8 cellular contexts compared by ENCODE assay signal in the genomic region with DNA sequence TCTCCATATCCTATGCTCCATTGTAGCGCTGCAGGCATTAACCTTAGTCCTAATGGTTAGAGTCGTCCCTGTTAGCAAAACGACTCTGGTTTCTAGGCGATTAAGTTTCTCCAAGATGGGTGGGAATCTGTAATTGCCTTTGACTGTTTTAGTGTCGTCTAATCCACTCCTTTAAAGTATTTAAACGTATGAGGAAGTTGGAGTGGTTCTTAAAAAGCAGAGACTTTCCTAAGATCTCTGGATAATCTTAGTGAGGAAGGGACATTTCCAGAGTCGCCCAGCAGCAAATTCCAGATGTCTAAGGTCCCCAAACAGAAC. TPM values are rescaled to one million over a fixed set of nuclear protein-coding genes. Genes with fewer than 3 reads are reported as not detected.
DNase-seq lines count a peak whose midpoint lies in the region; ATAC-seq and TF ChIP-seq lines count a peak whose summit lies in the region.

No MANE protein-coding gene starts in this region.

- ATAC-seq in HG03460 (IDR thresholded peaks at IDR 0.05; ENCODE audit: unreplicated experiment) = no peak

- H3K27me3 ChIP-seq in right atrium auricular region = no peaks in the 10 kb centered on the region
- no peaks in the 10 kb centered on the region for H3K27me3 ChIP-seq in mononuclear cell (ENCODE audit: insufficient read depth, low read length)
- H3K27me3 ChIP-seq in vagina = no peaks in the 10 kb centered on the region

- H3K4me3 ChIP-seq in right atrium auricular region (peak overlapping the region; percentile 79 to 87), cardiac fibroblast (replicated peaks in 1 of 2; ENCODE audit: low read depth in 2 of 2, low read length in 2 of 2) (peak overlapping the region; percentile 85 to 94), mononuclear cell (ENCODE audit: low read length) (peak overlapping the region; percentile 93), vagina (peak overlapping the region; percentile 72 to 77)

- H3K36me3 ChIP-seq in right atrium auricular region (peaks cover 21% of the 10 kb centered on the region), vagina (peaks cover 0 to 14% of the 10 kb centered on the region in 2 donors)

- peak overlapping the region; percentile 95 to 98 for H3K27ac ChIP-seq in right atrium auricular region
- peak overlapping the region; percentile 97 for H3K27ac ChIP-seq in vagina

- H3K4me1 ChIP-seq in right atrium auricular region (peaks cover 0 to 26% of the 10 kb centered on the region in 2 donors), mononuclear cell (ENCODE audit: insufficient read depth, low read length) (peaks cover 23% of the 10 kb centered on the region), vagina (peaks cover 20% of the 10 kb centered on the region)

- TF ChIP-seq CTCF in right atrium auricular region (IDR thresholded peaks at IDR 0.05) (no peak), cardiac fibroblast (IDR thresholded peaks at IDR 0.05; ENCODE audit: low read depth, low read length) (no peak), vagina (IDR thresholded peaks at IDR 0.05) (no peak)

- H3K9me3 ChIP-seq in right atrium auricular region (no peaks in the 10 kb centered on the region), mononuclear cell (ENCODE audit: low read depth, low read length) (no peaks in the 10 kb centered on the region), vagina (no peaks in the 10 kb centered on the region)

- intact Hi-C loops in cardiac septum (cut with DNase I) = loop anchor here (5.0 to 10.0 kb wide), 2 partner anchors 174 to 551 kb away; partner anchors contain the start of genes COQ2 and THAP9
- intact Hi-C loops in vagina (cut with DNase I) = no loop called here

- TF ChIP-seq POLR2A in vagina (IDR thresholded peaks at IDR 0.05) = no peak

- DNase-seq in right atrium auricular region (ENCODE audit: low spot score) (no peak), cardiac septum (ENCODE audit: low spot score) (no peak), cardiac fibroblast (ENCODE audit: low read depth in 2 of 2) (no peak), vagina (ENCODE audit: extremely low spot score in 2 of 2) (no peak), dedifferentiated amniotic fluid mesenchymal stem cell (ENCODE audit: extremely low spot score) (no peak)
- no peak for DNase-seq in stimulated activated CD4-positive, alpha-beta T cell treated with anti-CD3 and anti-CD28 coated beads, Interleukin-2, amount 100 ng/mL, for 48 hours

RNA-seq across cellular contexts. Expression of gene MRPS18C, which starts 0.3 kb away (rescaled TPM):
- 10 to 100 TPM; 23.9 to 28.8 TPM for total RNA-seq in right atrium auricular region
- 39.1 TPM for total RNA-seq in cardiac septum
- 19.4 TPM for total RNA-seq in mononuclear cell
- 15.2 TPM for total RNA-seq in vagina

RNA-seq across cellular contexts. Expression of gene HELQ, which starts 0.5 kb away (rescaled TPM):
- total RNA-seq in right atrium auricular region (10 to 100 TPM in 1 of 2 donors, 1 to 10 TPM in 1; 8.8 to 10.7 TPM), cardiac septum (11.1 TPM), mononuclear cell (29.9 TPM), vagina (14.2 TPM)

RNA-seq across cellular contexts. Expression of gene ABRAXAS1, which starts 28.8 kb away (rescaled TPM):
- 1 to 10 TPM; 3.8 to 5.7 TPM for total RNA-seq in right atrium auricular region
- 6.4 TPM for total RNA-seq in cardiac septum
- total RNA-seq in mononuclear cell = 17.0 TPM
- total RNA-seq in vagina = 11.5 TPM
